Comparison of ENCODE assay signal across 23 cellular contexts in genomic region chr5:55331321-55331720, GRCh38.
"Had no signal": no experiment of that assay in that cellular context is flagged by ENCODE, and none has a peak within 500 bp of the region (broad histone marks: within the 10 kb centered on the region; RNA-seq: fewer than 3 reads in every experiment).

No MANE protein-coding gene starts in this region.

- H3K4me3 ChIP-seq: coronary artery, esophagus squamous epithelium, lower lobe of right lung, ovary, psoas muscle, right lobe of liver, testis, tibial artery had no signal

- H3K4me3 Mint-ChIP-seq: natural killer cell, type B pancreatic cell had no signal

- H3K9me3 Mint-ChIP-seq: natural killer cell, type B pancreatic cell had no signal

- H3K27me3 ChIP-seq: esophagus squamous epithelium, ovary, right lobe of liver, testis, tibial artery had no signal

- H3K36me3 ChIP-seq: ovary had no signal

- H3K4me1 ChIP-seq: esophagus squamous epithelium, psoas muscle, right lobe of liver, testis had no signal

- H3K27ac Mint-ChIP-seq: type B pancreatic cell had no signal

- ATAC-seq: left ventricle myocardium superior, lower lobe of right lung, natural killer cell, psoas muscle, right lobe of liver had no signal

- DNase-seq: dermis blood vessel endothelial cell; effector memory CD4-positive, alpha-beta T cell; erythroblast; esophagus squamous epithelium; head of caudate nucleus; left ventricle myocardium superior; lower lobe of right lung; natural killer cell; occipital lobe; ovary; posterior cingulate gyrus; psoas muscle; retina; right lobe of liver; small intestine; stimulated activated CD4-positive, alpha-beta T cell treated with anti-CD3 and anti-CD28 coated beads, Interleukin-15, amount 100 ng/mL, for 24 hours; stimulated activated CD4-positive, alpha-beta T cell treated with anti-CD3 and anti-CD28 coated beads, Interleukin-2, amount 100 ng/mL, for 48 hours; stimulated activated naive CD4-positive, alpha-beta T cell; substantia nigra; testis; tibial artery had no signal

- H3K9me3 ChIP-seq: esophagus squamous epithelium, lower lobe of right lung, ovary, psoas muscle, right lobe of liver, testis, tibial artery had no signal

- H3K27me3 Mint-ChIP-seq: type B pancreatic cell had no signal

- H3K27ac ChIP-seq: coronary artery, esophagus squamous epithelium, lower lobe of right lung, ovary, psoas muscle, right lobe of liver, testis, tibial artery had no signal
